ENCODE assay signal across 10 cellular contexts in genomic region chr3:194101592-194102432, GRCh38. TPM values are rescaled to one million over a fixed set of nuclear protein-coding genes. Genes with fewer than 3 reads are reported as not detected.
DNase-seq lines count a peak whose midpoint lies in the region; ATAC-seq, FAIRE-seq and TF ChIP-seq lines count a peak whose summit lies in the region.
"Had no signal": no experiment of that assay in that cellular context is flagged by ENCODE, and none has a peak within 500 bp of the region (broad histone marks: within the 10 kb centered on the region; RNA-seq: fewer than 3 reads in every experiment).

No MANE protein-coding gene starts in this region.

- H3K36me3 Mint-ChIP-seq in T-cell = no peaks in the 10 kb centered on the region

- peak; percentile 97 for FAIRE-seq in HepG2 (lab: Jason Lieb, UNC)

- TF ChIP-seq EP300 in HepG2 (IDR thresholded peaks at IDR 0.05; ENCODE audit: low read depth in 2 of 2, low read length in 2 of 2) (peak in 1 of 2 experiments; percentile 85; a peak in 2 of 4 replicates), HepG2 (CRISPR knock-in tag; IDR thresholded peaks at IDR 0.05; ENCODE audit: borderline replicate concordance) (peak; percentile 63)

- BruUV-seq in HepG2 (replicated peaks; lab: Mats Ljungman, UMichigan) = no TSS peak

- no peaks in the 10 kb centered on the region for H4K20me1 ChIP-seq in HepG2 (ENCODE audit: insufficient read depth, low read length)

- H3K27ac Mint-ChIP-seq in T-cell = no peak overlapping the region

- 0 out of 2 replicates have a peak, but pooled peaks have one; percentile 24 for TF ChIP-seq RAD21 in HepG2 (CRISPR knock-in tag; IDR thresholded peaks at IDR 0.05)

- no peak overlapping the region; the same call in 1 of the 2 replicates for H3K9ac ChIP-seq in HepG2 (ENCODE audit: insufficient read depth, low read depth, low read length)

- peak; percentile 40 for TF ChIP-seq CTCF in HepG2 (CRISPR knock-in tag; IDR thresholded peaks at IDR 0.05)

- H3K4me1 ChIP-seq in HepG2 (ENCODE audit: insufficient read depth, low read length) = peaks cover 75% of the 10 kb centered on the region

- CTCF ChIA-PET in HepG2 (lab: Yijun Ruan, JAX; ENCODE audit: low intra/inter-chr PET ratio, low total read pairs) (no interaction called here), T-cell (lab: Charles Lee) (no interaction called here)

- WGBS in HepG2 (ENCODE audit: low lambda C conversion rate) = 4% methylated on average over 5 of the region's 7 CpGs

- peak overlapping the region; percentile 27 to 62 (median 31); a peak in 5 of 6 replicates for H3K4me3 ChIP-seq in HepG2 (replicated peaks in 1 of 3; ENCODE audit: insufficient read depth in 1 of 3, low read depth in 2 of 3, low read length in 3 of 3)

- DNase-seq in HepG2 (ENCODE audit: low spot score) (peak; percentile 90), G401 (ENCODE audit: low spot score) (no peak), NCI-H748 (lab: John Stamatoyannopoulos, UW; ENCODE audit: unreplicated experiment) (no peak), T-cell (no peak), NCI-H345 (lab: John Stamatoyannopoulos, UW) (no peak)
- DNase-seq: activated T-cell treated with anti-CD3 and anti-CD28 coated beads, Interleukin-2, amount 50 U/mL, for 4 hours; T-helper 2 cell had no signal

- peaks cover 6 to 16% (median 16%) of the 10 kb centered on the region in 3 donors for H3K4me1 Mint-ChIP-seq in T-cell

- intact Hi-C loops in HepG2 (cut with micrococcal nuclease; ENCODE audit: unreplicated experiment) = no loop called here

- ATAC-seq in GM18508 (IDR thresholded peaks at IDR 0.05; ENCODE audit: insufficient read depth, unreplicated experiment) = peak; percentile 16
- ATAC-seq in GM21529 (IDR thresholded peaks at IDR 0.05; ENCODE audit: unreplicated experiment) = peak; percentile 27
- peak; percentile 27 for ATAC-seq in HG03175 (IDR thresholded peaks at IDR 0.05; ENCODE audit: unreplicated experiment)
- peak; percentile 92 for ATAC-seq in HepG2
- no peak for ATAC-seq in T-cell (replicated peaks in 1 of 4)
- ATAC-seq: activated T-cell treated with anti-CD3 and anti-CD28 coated beads, Interleukin-2, amount 50 U/mL, for 4 hours had no signal

- peak overlapping the region; percentile 55 for H3K27ac ChIP-seq in HepG2 (ENCODE audit: extremely low read length, insufficient read depth, low read length)

- no peaks in the 10 kb centered on the region for H3K36me3 ChIP-seq in HepG2 (replicated peaks in 1 of 2; ENCODE audit: control insufficient read depth in 1 of 2, insufficient read depth in 2 of 2, low read length in 2 of 2)

- H2AFZ ChIP-seq in HepG2 (ENCODE audit: low read length) = no peak overlapping the region

- peak overlapping the region; percentile 86 for H3K4me2 ChIP-seq in HepG2 (ENCODE audit: low read depth, low read length)

- POLR2A ChIA-PET in HepG2 (lab: Yijun Ruan, JAX) (interaction anchor here (0.9 to 2.6 kb wide), 12 partner anchors 10 to 357 kb away, joined by 3 to 92 read pairs (median 6); partner anchors contain the start of gene HES1), T-cell (lab: Charles Lee) (no interaction called here)

- peak in 1 of 2 experiments; percentile 64; a peak in 2 of 4 replicates for TF ChIP-seq POLR2A in HepG2 (IDR thresholded peaks at IDR 0.05; ENCODE audit: insufficient read depth in 1 of 2, low read depth in 2 of 2, low read length in 2 of 2)

- H3K4me3 Mint-ChIP-seq in T-cell = no peak overlapping the region
- H3K4me3 Mint-ChIP-seq: activated T-cell treated with anti-CD3 and anti-CD28 coated beads, Interleukin-2, amount 50 U/mL, for 4 hours had no signal

- in situ Hi-C loops in HepG2 (cut with HindIII; ENCODE audit: extremely low pct_ligation_motif_present, low pct_unique_long_range_greater_than_20kb) = no loop called here
- in situ Hi-C loops in G401 (cut with HindIII; ENCODE audit: low sequenced_read_pairs) = no loop called here

- no peaks in the 10 kb centered on the region for H3K79me2 ChIP-seq in HepG2 (ENCODE audit: insufficient read depth, low read length)

- H3K9me3 ChIP-seq in HepG2 (ENCODE audit: low read length) = no peaks in the 10 kb centered on the region

- no peaks in the 10 kb centered on the region for H3K27me3 ChIP-seq in HepG2 (ENCODE audit: control insufficient read depth in 1 of 2, insufficient read depth in 2 of 2, low read length in 2 of 2)

- no peaks in the 10 kb centered on the region for H3K9me3 Mint-ChIP-seq in T-cell
- H3K9me3 Mint-ChIP-seq: activated T-cell treated with anti-CD3 and anti-CD28 coated beads, Interleukin-2, amount 50 U/mL, for 4 hours had no signal

- H3K27me3 Mint-ChIP-seq in T-cell = peaks cover 4 to 18% of the 10 kb centered on the region in 2 donors

TF ChIP-seq in HepG2, 621 proteins besides CTCF, POLR2A, EP300 and RAD21 (continues in another document):
- TF ChIP-seq REST (IDR thresholded peaks at IDR 0.05; ENCODE audit: borderline replicate concordance in 1 of 2, low read depth in 1 of 2, low read length in 2 of 2) (peak; percentile 46 to 97), ZNF790 (CRISPR knock-in tag; IDR thresholded peaks at IDR 0.05; ENCODE audit: borderline replicate concordance) (no peak), NAIF1 (CRISPR knock-in tag; IDR thresholded peaks at IDR 0.05; ENCODE audit: borderline replicate concordance) (no peak), JUN (CRISPR knock-in tag; IDR thresholded peaks at IDR 0.05) (peak; percentile 73; the same call in 1 of the 2 replicates), TIGD3 (CRISPR knock-in tag; IDR thresholded peaks at IDR 0.05; ENCODE audit: borderline replicate concordance) (no peak), FOXO1 (CRISPR knock-in tag; IDR thresholded peaks at IDR 0.05) (peak; percentile 9; the same call in 1 of the 2 replicates), FOXK1 (CRISPR knock-in tag; IDR thresholded peaks at IDR 0.05; ENCODE audit: borderline replicate concordance, low read depth) (peak; percentile 22; the same call in 1 of the 2 replicates), ZNF431 (CRISPR knock-in tag; IDR thresholded peaks at IDR 0.05; ENCODE audit: borderline replicate concordance, low read depth) (no peak; the same call in 1 of the 2 replicates)

RNA-seq across cellular contexts. Expression of gene HES1, which starts 34.1 kb away (rescaled TPM):
- total RNA-seq in HepG2 (2016; rRNA removed; fragmentation: Illumina TruSeq; extraction: Trizol) = 15.0 and 19.8 TPM in 2 replicates
- 16.2 and 16.8 TPM in 2 replicates for total RNA-seq in HepG2 (2016; cell fraction: cytosol; rRNA removed; fragmentation: Illumina TruSeq; extraction: Trizol; ENCODE audit: low read depth)
- 14.9 and 18.9 TPM in 2 replicates for total RNA-seq in HepG2 (2016; cell fraction: insoluble cytoplasmic fraction; rRNA removed; fragmentation: Illumina TruSeq; extraction: Trizol)
- total RNA-seq in HepG2 (2016; cell fraction: membrane; rRNA removed; fragmentation: Illumina TruSeq; extraction: Trizol) = 17.2 and 18.1 TPM in 2 replicates
- 20.8 and 25.5 TPM in 2 replicates for total RNA-seq in HepG2 (2016; cell fraction: nucleus; rRNA removed; fragmentation: Illumina TruSeq; extraction: Trizol)
- polyA plus RNA-seq in HepG2 (2011; rRNA removed) = 15.4 and 16.6 TPM in 2 replicates
- polyA plus RNA-seq in HepG2 (2011; cell fraction: cytosol; rRNA removed) = 13.8 and 15.8 TPM in 2 replicates
- polyA plus RNA-seq in HepG2 (2011; cell fraction: nucleus; rRNA removed) = 27.8 and 33.4 TPM in 2 replicates
- 20.4 and 25.8 TPM in 2 replicates for polyA plus RNA-seq in HepG2 (2012)
- polyA plus RNA-seq in HepG2 (2016; cell fraction: cytosol; fragmentation: Illumina TruSeq; extraction: Trizol; ENCODE audit: low read depth) = 3.5 and 4.3 TPM in 2 replicates
- polyA plus RNA-seq in HepG2 (2016; cell fraction: insoluble cytoplasmic fraction; fragmentation: Illumina TruSeq; extraction: Trizol; ENCODE audit: low read depth) = 14.5 and 15.2 TPM in 2 replicates
- polyA plus RNA-seq in HepG2 (2016; cell fraction: membrane; fragmentation: Illumina TruSeq; extraction: Trizol; ENCODE audit: low read depth) = 4.3 and 4.5 TPM in 2 replicates
- polyA plus RNA-seq in HepG2 (2016; cell fraction: nucleus; fragmentation: Illumina TruSeq; extraction: Trizol; ENCODE audit: insufficient read depth, low read depth) = 31.4 and 34.9 TPM in 2 replicates
- polyA minus RNA-seq in HepG2 (2011; rRNA and poly(A)+ RNA removed; ENCODE audit: low replicate concordance) = 4.8 and 36.7 TPM in 2 replicates
- 37.8 and 44.8 TPM in 2 replicates for polyA minus RNA-seq in HepG2 (2011; cell fraction: cytosol; rRNA and poly(A)+ RNA removed)
- 45.6 and 54.7 TPM in 2 replicates for polyA minus RNA-seq in HepG2 (2011; cell fraction: nucleus; rRNA and poly(A)+ RNA removed)
- total RNA-seq in G401 (2014; rRNA removed; shearing (Covaris generic)) = 3.3 and 6.6 TPM in 2 replicates
- total RNA-seq in T-cell = 1 to 10 TPM in 1 of 5 donors, under 1 TPM in 4; 0.35 to 1.1 (median 0.46) TPM

Comparison
In these comparisons a context has a peak if more than half of its experiments do, and no peak if none do; other contexts are left out.
1. ATAC-seq: peak in GM18508 (single experiment), GM21529 (single experiment), HG03175 (single experiment) and HepG2 (single experiment); none in T-cell (0 of 4).